ENCODE assay signal across 27 cellular contexts in the genomic region with DNA sequence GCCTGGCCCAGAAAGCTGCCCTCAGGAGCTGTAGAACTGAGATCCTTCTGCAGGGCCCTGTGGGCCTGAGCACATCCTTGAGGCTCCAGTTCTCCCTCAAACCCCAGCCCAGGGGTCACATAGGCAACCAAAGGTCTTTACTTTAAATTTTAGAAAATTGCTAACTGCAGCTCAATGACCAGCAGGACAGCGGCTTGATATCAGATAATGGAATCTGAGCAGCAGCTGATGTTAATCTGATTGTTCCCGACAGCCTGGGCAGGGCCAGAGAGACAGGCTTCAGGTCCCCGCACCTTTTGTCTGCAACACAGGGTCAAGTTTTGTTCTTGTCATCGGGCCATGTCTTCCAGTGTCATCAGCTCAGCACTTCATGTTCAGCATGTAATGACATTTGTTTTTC.
"Had no signal": no experiment of that assay in that cellular context is flagged by ENCODE, and none has a peak within 500 bp of the region (broad histone marks: within the 10 kb centered on the region; RNA-seq: fewer than 3 reads in every experiment).

No MANE protein-coding gene starts in this region.

- H3K4me3 ChIP-seq: dorsolateral prefrontal cortex, lung, mucosa of descending colon, pancreas, prostate gland, right atrium auricular region, smooth muscle cell, testis, tibial artery, upper lobe of left lung, uterus had no signal

- H3K27ac ChIP-seq: neutrophil, pancreas, prostate gland, right atrium auricular region, testis, tibial artery, upper lobe of left lung, uterus had no signal

- H3K9me3 Mint-ChIP-seq: neural crest cell had no signal

- H3K27me3 ChIP-seq: pancreas, right atrium auricular region, testis had no signal

- H3K36me3 Mint-ChIP-seq: mesothelial cell of epicardium; natural killer cell treated with Interleukin-12 subunit alpha and Interleukin-12 subunit beta and Interleukin-15 and Interleukin-18, amount 100 ng/mL, for 72 hours; stimulated activated memory B cell treated with anti-CD40 and anti-IgM and Interleukin-4, amounts not matched to agents 10 μg/mL and 1 μg/mL and 100 μg/mL, for 72 hours had no signal

- H3K9me3 ChIP-seq: neutrophil, pancreas, prostate gland, testis, uterus had no signal

- H3K36me3 ChIP-seq: neutrophil, pancreas, prostate gland, right atrium auricular region, tibial artery, upper lobe of left lung, uterus had no signal

- H3K27ac Mint-ChIP-seq: memory B cell; mesothelial cell of epicardium; natural killer cell treated with Interleukin-12 subunit alpha and Interleukin-12 subunit beta and Interleukin-15 and Interleukin-18, amount 100 ng/mL, for 72 hours; stimulated activated memory B cell treated with anti-CD40 and anti-IgM and Interleukin-4, amounts not matched to agents 10 μg/mL and 1 μg/mL and 100 μg/mL, for 72 hours had no signal

- H3K4me1 Mint-ChIP-seq: neural crest cell had no signal

- DNase-seq: dorsolateral prefrontal cortex; effector CD4-positive, alpha-beta T cell; mucosa of descending colon; naive B cell; pancreas; stimulated activated CD4-positive, alpha-beta T cell treated with anti-CD3 and anti-CD28 coated beads, Interleukin-2, amount 100 ng/mL, for 24 hours; stimulated activated CD4-positive, alpha-beta T cell treated with anti-CD3 and anti-CD28 coated beads, Interleukin-4, amount 100 ng/mL, for 4 hours; stimulated activated naive CD8-positive, alpha-beta T cell treated with anti-CD3 and anti-CD28 coated beads, Interleukin-15, Interleukin-2, amounts not matched to agents 100 U/mL and 50 U/mL, for 24 hours; substantia nigra; testis; tibial artery; upper lobe of left lung; uterus had no signal

- ATAC-seq: mucosa of descending colon; natural killer cell treated with Interleukin-12 subunit alpha and Interleukin-12 subunit beta and Interleukin-15 and Interleukin-18, amount 100 ng/mL, for 72 hours; pancreas; sciatic nerve; stimulated activated memory B cell treated with anti-CD40 and anti-IgM and Interleukin-4, amounts not matched to agents 10 μg/mL and 1 μg/mL and 100 μg/mL, for 72 hours; stimulated activated naive CD8-positive, alpha-beta T cell treated with anti-CD3 and anti-CD28 coated beads, Interleukin-15, Interleukin-2, amounts not matched to agents 100 U/mL and 50 U/mL, for 24 hours had no signal

- H3K4me3 Mint-ChIP-seq: memory B cell; mesothelial cell of epicardium; natural killer cell treated with Interleukin-12 subunit alpha and Interleukin-12 subunit beta and Interleukin-15 and Interleukin-18, amount 100 ng/mL, for 72 hours; neural crest cell; stimulated activated memory B cell treated with anti-CD40 and anti-IgM and Interleukin-4, amounts not matched to agents 10 μg/mL and 1 μg/mL and 100 μg/mL, for 72 hours had no signal

- H3K4me1 ChIP-seq: pancreas, prostate gland, testis, uterus had no signal

- FAIRE-seq: colon, frontal cortex, keratinocyte, pancreas had no signal
